ENCODE assay signal across 15 cellular contexts in the genomic region with DNA sequence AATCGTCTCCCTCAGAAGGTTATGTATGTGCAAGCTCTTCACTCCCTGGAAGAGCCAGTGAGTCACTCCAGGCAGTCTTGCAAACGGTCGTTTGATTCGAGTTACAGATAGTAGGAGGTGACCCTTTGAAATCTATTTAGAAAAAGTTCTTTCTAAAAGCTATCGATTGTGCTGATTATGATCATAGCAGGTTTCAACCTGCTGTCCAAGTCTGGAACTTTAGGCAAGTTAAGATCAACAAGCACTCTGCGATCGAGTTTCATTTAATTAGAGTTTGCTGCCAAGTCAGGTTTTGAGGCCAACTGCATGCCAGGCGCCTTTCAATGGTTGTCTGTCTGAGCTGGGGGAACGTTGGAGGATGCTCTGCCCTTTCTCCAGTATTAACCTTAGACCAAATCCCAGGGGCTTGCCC.
DNase-seq lines count a peak whose midpoint lies in the region; ATAC-seq and TF ChIP-seq lines count a peak whose summit lies in the region.
"Had no signal": no experiment of that assay in that cellular context is flagged by ENCODE, and none has a peak within 500 bp of the region (broad histone marks: within the 10 kb centered on the region; RNA-seq: fewer than 3 reads in every experiment).

No MANE protein-coding gene starts in this region.

- no TSS peak for BruUV-seq in PC-3 (replicated peaks; lab: Mats Ljungman, UMichigan)

- H3K27me3 ChIP-seq in DND-41 (ENCODE audit: insufficient read depth, low read length, poor library complexity) (no peaks in the 10 kb centered on the region), PC-3 (ENCODE audit: low read length) (peaks cover 53% of the 10 kb centered on the region), dorsolateral prefrontal cortex (no peaks in the 10 kb centered on the region)
- H3K27me3 ChIP-seq: uterus had no signal

- H3K36me3 ChIP-seq in DND-41 (ENCODE audit: insufficient read depth, low read length) (no peaks in the 10 kb centered on the region), PC-3 (ENCODE audit: low read depth, low read length) (no peaks in the 10 kb centered on the region)
- H3K36me3 ChIP-seq: uterus had no signal

- H3K9ac ChIP-seq in DND-41 (ENCODE audit: low read depth, low read length) (no peak overlapping the region), PC-3 (ENCODE audit: low read length) (no peak overlapping the region)

- ATAC-seq in DND-41 (ENCODE audit: insufficient read depth, low read depth) (no peak), PC-3 (no peak)
- no peak for ATAC-seq in naive thymus-derived CD8-positive, alpha-beta T cell

- H2AFZ ChIP-seq in DND-41 (ENCODE audit: low read depth, low read length) (0 out of 2 replicates have a peak overlapping the region, but pooled peaks have one; percentile 25), PC-3 (ENCODE audit: low read length) (no peak overlapping the region)

- peaks cover 0 to 2% (median 0%) of the 10 kb centered on the region in 5 donors for H3K27me3 Mint-ChIP-seq in naive thymus-derived CD8-positive, alpha-beta T cell
- H3K27me3 Mint-ChIP-seq: B cell had no signal

- POLR2A ChIA-PET in PC-3 (lab: Charles Lee; ENCODE audit: unreplicated experiment) = interaction anchor here (0.5 kb wide), 1 partner anchor 312 kb away, joined by 3 read pairs; no protein-coding TSS in a partner anchor
- POLR2A ChIA-PET in naive thymus-derived CD8-positive, alpha-beta T cell (lab: Charles Lee) = interaction anchor here (0.5 kb wide), 1 partner anchor 12 kb away, joined by 7 read pairs; no protein-coding TSS in a partner anchor

- intact Hi-C loops in PC-3 (cut with micrococcal nuclease) = no loop called here
- intact Hi-C loops in dorsolateral prefrontal cortex (cut with DNase I) = no loop called here

- H3K4me2 ChIP-seq in DND-41 (ENCODE audit: insufficient read depth, low read length) = no peak overlapping the region
- H3K4me2 ChIP-seq in PC-3 (ENCODE audit: low read length) = no peak overlapping the region

- no peaks in the 10 kb centered on the region for H3K36me3 Mint-ChIP-seq in naive thymus-derived CD8-positive, alpha-beta T cell
- H3K36me3 Mint-ChIP-seq: activated naive CD8-positive, alpha-beta T cell had no signal

- H3K9me3 ChIP-seq in DND-41 (ENCODE audit: insufficient read depth, low read length, severe bottlenecking) = no peaks in the 10 kb centered on the region
- H3K9me3 ChIP-seq in PC-3 (ENCODE audit: low read length) = no peaks in the 10 kb centered on the region
- H3K9me3 ChIP-seq: uterus had no signal

- H3K4me1 ChIP-seq in DND-41 (ENCODE audit: insufficient read depth, low read length) (no peaks in the 10 kb centered on the region), PC-3 (ENCODE audit: insufficient read depth, low read length) (no peaks in the 10 kb centered on the region)
- H3K4me1 ChIP-seq: uterus had no signal

- no peaks in the 10 kb centered on the region for H3K9me2 ChIP-seq in PC-3 (replicated peaks; ENCODE audit: low read length)

- no peaks in the 10 kb centered on the region for H4K20me1 ChIP-seq in DND-41 (ENCODE audit: insufficient read depth, low read length)
- H4K20me1 ChIP-seq in PC-3 (ENCODE audit: low read length) = no peaks in the 10 kb centered on the region

- H3K4me3 ChIP-seq in DND-41 (ENCODE audit: low read depth in 1 of 2, low read length in 2 of 2) (no peak overlapping the region), PC-3 (ENCODE audit: low read length) (no peak overlapping the region), dorsolateral prefrontal cortex (no peak overlapping the region)
- H3K4me3 ChIP-seq: uterus had no signal

- H3K27ac ChIP-seq in DND-41 (ENCODE audit: low read length) = no peak overlapping the region
- H3K27ac ChIP-seq in PC-3 (ENCODE audit: low read length) = no peak overlapping the region
- H3K27ac ChIP-seq in dorsolateral prefrontal cortex = no peak overlapping the region
- H3K27ac ChIP-seq: uterus had no signal

- H3F3A ChIP-seq in PC-3 (ENCODE audit: low read length, unreplicated experiment) = no peaks in the 10 kb centered on the region

- H3K27ac Mint-ChIP-seq in naive thymus-derived CD8-positive, alpha-beta T cell = no peak overlapping the region
- H3K27ac Mint-ChIP-seq: activated naive CD8-positive, alpha-beta T cell; B cell had no signal

- no peak overlapping the region for H3K4me3 Mint-ChIP-seq in naive thymus-derived CD8-positive, alpha-beta T cell
- H3K4me3 Mint-ChIP-seq: activated naive CD8-positive, alpha-beta T cell; B cell had no signal

- H3K79me2 ChIP-seq in DND-41 (ENCODE audit: insufficient read depth, low read length) (no peaks in the 10 kb centered on the region), PC-3 (ENCODE audit: low read length) (no peaks in the 10 kb centered on the region)

- DNase-seq in DND-41 = no peak
- peak; percentile 32 for DNase-seq in NCI-H146 treated with DMSO at 0.1 percent for 48 hours (lab: John Stamatoyannopoulos, UW; ENCODE audit: unreplicated experiment)
- peak; percentile 14 for DNase-seq in PC-3
- DNase-seq in myocyte (ENCODE audit: low read depth) = peak; percentile 31
- no peak for DNase-seq in dorsolateral prefrontal cortex
- no peak for DNase-seq in naive thymus-derived CD8-positive, alpha-beta T cell
- no peak for DNase-seq in mucosa of gallbladder (ENCODE audit: low spot score)
- DNase-seq in activated T-cell treated with anti-CD3 and anti-CD28 coated beads, Interleukin-2, amount 50 U/mL, for 1 hour = no peak
- DNase-seq: activated CD4-positive, CD25-positive, alpha-beta regulatory T cell; activated CD8-positive, alpha-beta memory T cell treated with anti-CD3 and anti-CD28 coated beads, Interleukin-2, amount 50 U/mL, for 48 hours; GDM1; retina; uterus had no signal

- no peaks in the 10 kb centered on the region for H3K4me1 Mint-ChIP-seq in naive thymus-derived CD8-positive, alpha-beta T cell
- H3K4me1 Mint-ChIP-seq: B cell had no signal

- no peak for TF ChIP-seq CTCF in DND-41 (IDR thresholded peaks at IDR 0.05; ENCODE audit: borderline replicate concordance, extremely low read depth, low read length, poor library complexity, severe bottlenecking)
- TF ChIP-seq CTCF in PC-3 (conservative IDR thresholded peaks at IDR 0.05; ENCODE audit: low read depth, low read length) = no peak
- no peak for TF ChIP-seq CTCF in dorsolateral prefrontal cortex (IDR thresholded peaks at IDR 0.05 in 54 of 56, conservative IDR thresholded peaks at IDR 0.05 in 2 of 56; ENCODE audit: low read depth in 1 of 56, partially characterized antibody in 56 of 56)

- no peaks in the 10 kb centered on the region for H3K9me3 Mint-ChIP-seq in naive thymus-derived CD8-positive, alpha-beta T cell

- CTCF ChIA-PET in PC-3 (lab: Charles Lee) = no interaction called here

Comparison
In these comparisons a context has a peak if more than half of its experiments do, and no peak if none do; other contexts are left out.
1. DNase-seq: peak in NCI-H146 treated with DMSO at 0.1 percent for 48 hours (single experiment), PC-3 (single experiment) and myocyte (single experiment); none in DND-41 (single experiment), dorsolateral prefrontal cortex (0 of 10), naive thymus-derived CD8-positive, alpha-beta T cell (0 of 10), mucosa of gallbladder (single experiment) and activated T-cell treated with anti-CD3 and anti-CD28 coated beads, Interleukin-2, amount 50 U/mL, for 1 hour (single experiment).